In the genomic region with DNA sequence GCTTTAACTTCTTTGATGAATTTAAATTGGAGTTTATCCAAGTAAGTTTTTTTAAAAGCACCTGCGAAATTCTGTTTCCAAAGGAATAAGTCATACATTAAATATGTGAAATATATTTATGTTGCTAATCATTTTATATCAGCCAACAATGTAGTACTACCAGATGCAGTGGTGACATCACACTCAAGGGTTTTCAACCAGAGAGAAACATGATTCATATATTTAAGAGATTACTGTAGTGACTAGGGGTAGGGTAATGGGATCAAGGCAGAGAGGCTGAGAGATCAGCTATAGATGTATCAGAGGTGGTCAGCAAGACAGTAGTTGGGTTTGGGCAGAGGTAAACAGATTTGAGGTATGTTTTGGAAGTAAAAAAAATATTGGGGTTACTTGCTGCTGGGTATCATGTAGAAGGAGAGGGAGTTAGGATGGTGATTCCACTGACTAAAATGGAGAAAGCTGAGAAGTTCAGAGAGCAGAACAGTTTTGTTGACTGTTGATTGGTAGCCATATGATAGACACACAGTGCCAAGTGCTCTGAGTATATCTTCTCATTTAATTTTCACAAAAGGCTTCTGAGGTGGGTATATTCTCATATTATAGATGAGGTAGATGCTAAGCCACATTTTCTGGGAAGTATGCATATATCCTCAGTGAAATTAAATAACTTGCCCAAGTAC, we compare ENCODE assay signal across 18 cellular contexts. TPM values are rescaled to one million over a fixed set of nuclear protein-coding genes. Genes with fewer than 3 reads are reported as not detected.
DNase-seq lines count a peak whose midpoint lies in the region; ATAC-seq and TF ChIP-seq lines count a peak whose summit lies in the region.
"Had no signal": no experiment of that assay in that cellular context is flagged by ENCODE, and none has a peak within 500 bp of the region (broad histone marks: within the 10 kb centered on the region; RNA-seq: fewer than 3 reads in every experiment).

No MANE protein-coding gene starts in this region.

- TF ChIP-seq CTCF in AG10803 (conservative IDR thresholded peaks at IDR 0.05; ENCODE audit: low read length) (no peak), fibroblast of the aortic adventitia (IDR thresholded peaks at IDR 0.05; ENCODE audit: insufficient read depth, low read length) (no peak)

- H3K9me3 Mint-ChIP-seq in activated T-helper 1 cell treated with anti-CD3 and anti-CD28 coated beads, Interleukin-12 subunit alpha, Interleukin-12 subunit beta, Interleukin-2, Interleukin-4 antibody, amounts not matched to agents 30 ng/mL and 10 ng/mL and 1 ng/mL, durations not matched to agents 14 hours and 24 hours and 36 hours, result no peaks in the 10 kb centered on the region
- H3K9me3 Mint-ChIP-seq: T-helper 2 cell treated with Interferon-gamma antibody and Interleukin-4, amounts not matched to agents 5 μg/mL and 100 μg/mL, for 36 hours had no signal

- DNase-seq in AG10803 (ENCODE audit: low read depth) (peak; percentile 15), EL (peak; percentile 61), fibroblast of the aortic adventitia (ENCODE audit: low read depth) (peak; percentile 54), KBM-7 (no peak)
- no peak for DNase-seq in activated T-helper 1 cell treated with anti-CD3 and anti-CD28 coated beads, Interleukin-12 subunit alpha, Interleukin-12 subunit beta, Interleukin-2, Interleukin-4 antibody, amounts not matched to agents 30 ng/mL and 10 ng/mL and 1 ng/mL, durations not matched to agents 14 hours and 24 hours and 36 hours (ENCODE audit: low spot score)
- DNase-seq in stimulated activated CD4-positive, alpha-beta T cell treated with anti-CD3 and anti-CD28 coated beads, Interleukin-4, amount 100 ng/mL, for 24 hours, result no peak
- DNase-seq: activated CD4-positive, alpha-beta T cell treated with anti-CD3 and anti-CD28 coated beads, Interleukin-2, amount 50 U/mL, for 4 hours; C1 segment of cervical spinal cord; NCI-H1105 treated with DMSO at 0.1 percent for 48 hours; NCI-H526 treated with DMSO at 0.1 percent for 48 hours; stimulated activated naive CD4-positive, alpha-beta T cell treated with Interleukin-2 at 50 U/mL for 16 hours had no signal

- no peaks in the 10 kb centered on the region for H3K4me1 Mint-ChIP-seq in activated T-helper 1 cell treated with anti-CD3 and anti-CD28 coated beads, Interleukin-12 subunit alpha, Interleukin-12 subunit beta, Interleukin-2, Interleukin-4 antibody, amounts not matched to agents 30 ng/mL and 10 ng/mL and 1 ng/mL, durations not matched to agents 14 hours and 24 hours and 36 hours (ENCODE audit: low read depth)

- peak overlapping the region; percentile 41 for H3K27ac Mint-ChIP-seq in activated T-helper 1 cell treated with anti-CD3 and anti-CD28 coated beads, Interleukin-12 subunit alpha, Interleukin-12 subunit beta, Interleukin-2, Interleukin-4 antibody, amounts not matched to agents 30 ng/mL and 10 ng/mL and 1 ng/mL, durations not matched to agents 14 hours and 24 hours and 36 hours

- ATAC-seq in GM19463 (IDR thresholded peaks at IDR 0.05; ENCODE audit: unreplicated experiment) (no peak), GM18873 (IDR thresholded peaks at IDR 0.05; ENCODE audit: low FRiP score, unreplicated experiment) (no peak)
- ATAC-seq: Right ventricle myocardium inferior, sciatic nerve had no signal

- H3K4me3 ChIP-seq in AG10803 (ENCODE audit: low read length) (no peak overlapping the region), fibroblast of the aortic adventitia (ENCODE audit: low read depth, low read length) (no peak overlapping the region)
- H3K4me3 ChIP-seq: coronary artery, lung had no signal

- in situ Hi-C loops in KBM-7 (cut with MboI; ENCODE audit: low pct_unique_long_range_greater_than_20kb, low sequenced_read_pairs), result no loop called here

- H3K4me3 Mint-ChIP-seq in activated T-helper 1 cell treated with anti-CD3 and anti-CD28 coated beads, Interleukin-12 subunit alpha, Interleukin-12 subunit beta, Interleukin-2, Interleukin-4 antibody, amounts not matched to agents 30 ng/mL and 10 ng/mL and 1 ng/mL, durations not matched to agents 14 hours and 24 hours and 36 hours, result no peak overlapping the region
- H3K4me3 Mint-ChIP-seq: T-helper 2 cell treated with Interferon-gamma antibody and Interleukin-4, amounts not matched to agents 5 μg/mL and 100 μg/mL, for 36 hours had no signal

- peaks cover 34% of the 10 kb centered on the region for H3K36me3 Mint-ChIP-seq in activated T-helper 1 cell treated with anti-CD3 and anti-CD28 coated beads, Interleukin-12 subunit alpha, Interleukin-12 subunit beta, Interleukin-2, Interleukin-4 antibody, amounts not matched to agents 30 ng/mL and 10 ng/mL and 1 ng/mL, durations not matched to agents 14 hours and 24 hours and 36 hours (ENCODE audit: low read depth)

- intact Hi-C loops in activated T-helper 1 cell treated with anti-CD3 and anti-CD28 coated beads, Interleukin-12 subunit alpha, Interleukin-12 subunit beta, Interleukin-2, Interleukin-4 antibody, amounts not matched to agents 30 ng/mL and 10 ng/mL and 1 ng/mL, durations not matched to agents 14 hours and 24 hours and 36 hours (cut with micrococcal nuclease), result loop anchor here (10.0 kb wide), 1 partner anchor 415 kb away; no protein-coding TSS in a partner anchor

- H3K27me3 Mint-ChIP-seq in activated T-helper 1 cell treated with anti-CD3 and anti-CD28 coated beads, Interleukin-12 subunit alpha, Interleukin-12 subunit beta, Interleukin-2, Interleukin-4 antibody, amounts not matched to agents 30 ng/mL and 10 ng/mL and 1 ng/mL, durations not matched to agents 14 hours and 24 hours and 36 hours (ENCODE audit: insufficient read depth), result no peaks in the 10 kb centered on the region

RNA-seq across cellular contexts. Expression of gene CEP57, which starts 39.4 kb away (rescaled TPM):
- total RNA-seq in activated T-helper 1 cell treated with anti-CD3 and anti-CD28 coated beads, Interleukin-12 subunit alpha, Interleukin-12 subunit beta, Interleukin-2, Interleukin-4 antibody, amounts not matched to agents 30 ng/mL and 10 ng/mL and 1 ng/mL, durations not matched to agents 14 hours and 24 hours and 36 hours, result 77.1 and 77.7 TPM in 2 replicates
- total RNA-seq in fibroblast of the aortic adventitia (ENCODE audit: low replicate concordance), result 26.8 and 68.1 TPM in 2 replicates

RNA-seq across cellular contexts. Expression of gene FAM76B, which starts 40.1 kb away (rescaled TPM):
- total RNA-seq in activated T-helper 1 cell treated with anti-CD3 and anti-CD28 coated beads, Interleukin-12 subunit alpha, Interleukin-12 subunit beta, Interleukin-2, Interleukin-4 antibody, amounts not matched to agents 30 ng/mL and 10 ng/mL and 1 ng/mL, durations not matched to agents 14 hours and 24 hours and 36 hours, result 40.5 and 45.6 TPM in 2 replicates
- 19.3 and 26.2 TPM in 2 replicates for total RNA-seq in fibroblast of the aortic adventitia (ENCODE audit: low replicate concordance)

Comparison
In these comparisons a context has a peak if more than half of its experiments do, and no peak if none do; other contexts are left out.
1. DNase-seq: peak in AG10803 (single experiment), EL (single experiment) and fibroblast of the aortic adventitia (single experiment); none in activated T-helper 1 cell treated with anti-CD3 and anti-CD28 coated beads, Interleukin-12 subunit alpha, Interleukin-12 subunit beta, Interleukin-2, Interleukin-4 antibody, amounts not matched to agents 30 ng/mL and 10 ng/mL and 1 ng/mL, durations not matched to agents 14 hours and 24 hours and 36 hours (single experiment), KBM-7 (single experiment) and stimulated activated CD4-positive, alpha-beta T cell treated with anti-CD3 and anti-CD28 coated beads, Interleukin-4, amount 100 ng/mL, for 24 hours (single experiment).